ENCODE assay signal across 13 cellular contexts in the genomic region with DNA sequence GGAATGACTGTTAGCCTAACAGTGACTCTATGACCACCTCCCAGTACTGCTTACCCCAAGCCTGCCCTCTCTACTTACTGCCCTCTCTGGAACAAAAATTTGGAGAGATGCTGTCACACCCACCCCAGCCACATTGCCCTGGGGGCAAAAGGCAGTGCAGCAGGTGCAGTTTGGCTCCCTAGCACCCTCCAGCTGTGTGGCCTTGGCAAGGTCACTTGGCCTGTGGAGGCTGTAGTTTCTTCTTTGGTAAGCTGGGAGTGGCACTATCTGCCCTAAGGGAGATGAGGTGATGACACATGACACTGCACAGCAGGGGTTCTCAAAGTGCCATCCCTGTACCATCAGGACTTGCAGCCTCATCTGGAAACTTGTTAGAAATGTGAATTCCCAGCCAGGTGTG. TPM values are rescaled to one million over a fixed set of nuclear protein-coding genes. Genes with fewer than 3 reads are reported as not detected.
"Had no signal": no experiment of that assay in that cellular context is flagged by ENCODE, and none has a peak within 500 bp of the region (broad histone marks: within the 10 kb centered on the region; RNA-seq: fewer than 3 reads in every experiment).

No MANE protein-coding gene starts in this region.

- ATAC-seq: activated CD4-positive, CD25-positive, alpha-beta regulatory T cell treated with anti-CD3 and anti-CD28 coated beads, Interleukin-2, amount 50 U/mL, for 24 hours; activated T-cell treated with anti-CD3 and anti-CD28 coated beads, Interleukin-2, amount 50 U/mL, for 72 hours; gastroesophageal sphincter; heart left ventricle; left lung; naive thymus-derived CD4-positive, alpha-beta T cell had no signal

- DNase-seq: activated CD4-positive, alpha-beta T cell treated with anti-CD3 and anti-CD28 coated beads, Interleukin-2, amount 10 ng/mL, durations not matched to agents 7 days and 5 days; activated CD8-positive, alpha-beta memory T cell treated with anti-CD3 and anti-CD28 coated beads, Interleukin-2, amount 50 U/mL, for 48 hours; activated effector memory CD4-positive, alpha-beta T cell treated with anti-CD3 and anti-CD28 coated beads, Interleukin-2, amount 50 U/mL, for 16 hours; activated T-cell treated with anti-CD3 and anti-CD28 coated beads, Interleukin-2, amount 50 U/mL, for 72 hours; heart left ventricle; naive thymus-derived CD4-positive, alpha-beta T cell; stimulated activated CD4-positive, alpha-beta T cell treated with anti-CD3 and anti-CD28 coated beads, Interleukin-2, amount 100 ng/mL, for 24 hours; transverse colon; uterus had no signal

RNA-seq across cellular contexts. Expression of a gene that starts 47.4 kb away (rescaled TPM):
- total RNA-seq: mononuclear cell had no signal
